ENCODE assay signal across 8 cellular contexts in genomic region chr10:102643346-102644065, GRCh38. TPM values are rescaled to one million over a fixed set of nuclear protein-coding genes. Genes with fewer than 3 reads are reported as not detected.
DNase-seq lines count a peak whose midpoint lies in the region; ATAC-seq, FAIRE-seq and TF ChIP-seq lines count a peak whose summit lies in the region.

No MANE protein-coding gene starts in this region.

- TF ChIP-seq CTCF in K562 (IDR thresholded peaks at IDR 0.05 in 2 of 3, conservative IDR thresholded peaks at IDR 0.05 in 1 of 3; ENCODE audit: insufficient read depth in 2 of 3, low read depth in 1 of 3, low read length in 3 of 3), result no peak
- TF ChIP-seq CTCF in D721Med (IDR thresholded peaks at IDR 0.05; ENCODE audit: insufficient read depth, missing control alignments), result no peak

- no peaks in the 10 kb centered on the region for H3K9me2 ChIP-seq in Karpas-422 (replicated peaks; ENCODE audit: insufficient read depth, low read length)

- H3K27me3 ChIP-seq in Karpas-422 (ENCODE audit: low read length) (no peaks in the 10 kb centered on the region), K562 (ENCODE audit: control insufficient read depth in 2 of 2, insufficient read depth in 2 of 2, low read length in 2 of 2) (no peaks in the 10 kb centered on the region)

- peaks cover 2% of the 10 kb centered on the region for H3K9me1 ChIP-seq in K562 (ENCODE audit: control insufficient read depth, insufficient read depth, low read length)

- H3K27ac ChIP-seq in Karpas-422 (ENCODE audit: low read length) (peak overlapping the region; percentile 98), K562 (ENCODE audit: extremely low read depth, low read depth, low read length) (peak overlapping the region; percentile 89)

- WGBS in K562 (ENCODE audit: insufficient coverage, low coverage, missing lambda C conversion rate), result 0% methylated on average over 4 of the region's 76 CpGs

- peak overlapping the region; percentile 96 for H3K4me2 ChIP-seq in Karpas-422 (ENCODE audit: low read depth, low read length, poor library complexity, severe bottlenecking)
- peak overlapping the region; percentile 87; the same call in 1 of the 2 replicates for H3K4me2 ChIP-seq in K562 (ENCODE audit: insufficient read depth, low read length)

- POLR2A ChIA-PET in K562 (lab: Yijun Ruan, JAX), result interaction anchor here (1.0 to 6.2 kb wide), 2 partner anchors 8 to 15 kb away, joined by 5 to 60 read pairs; no protein-coding TSS in a partner anchor

- peak overlapping the region; percentile 84 for H3K4me3 ChIP-seq in Karpas-422 (ENCODE audit: low read length)
- peak overlapping the region; percentile 78 for H3K4me3 ChIP-seq in K562

- H3K4me1 ChIP-seq in Karpas-422 (ENCODE audit: low read length) (peaks cover 39% of the 10 kb centered on the region), K562 (replicated peaks in 1 of 2; ENCODE audit: control insufficient read depth in 2 of 2, insufficient read depth in 2 of 2, low read length in 2 of 2) (peaks cover 6 to 54% of the 10 kb centered on the region in 2 experiments; a peak in 4 of 5 replicates)

- in situ Hi-C loops in K562 (cut with MboI), result no loop called here

- CTCF ChIA-PET in K562 (lab: Yijun Ruan, JAX; ENCODE audit: low intra/inter-chr PET ratio), result no interaction called here

- TF ChIP-seq POLR2A in K562 (conservative IDR thresholded peaks at IDR 0.05), result no peak

- H4K20me1 ChIP-seq in Karpas-422 (ENCODE audit: insufficient read depth, low read depth, low read length) (peaks cover 12% of the 10 kb centered on the region; the same call in 1 of the 2 replicates), K562 (replicated peaks; ENCODE audit: control insufficient read depth, insufficient read depth, low read length) (0 out of 2 replicates have a peak, but pooled peaks cover 4% of the 10 kb centered on the region)

- H3K9ac ChIP-seq in Karpas-422 (ENCODE audit: low read length) (peak overlapping the region; percentile 94), K562 (ENCODE audit: insufficient read depth in 1 of 2, low read depth in 2 of 2, low read length in 2 of 2) (peak overlapping the region; percentile 80 to 98; a peak in 3 of 4 replicates)

- peak; percentile 13; the same call in 2 of the 3 replicates for ATAC-seq in K562

- peaks cover 50% of the 10 kb centered on the region for H3K79me2 ChIP-seq in Karpas-422 (ENCODE audit: low read length)
- peaks cover 56% of the 10 kb centered on the region for H3K79me2 ChIP-seq in K562 (ENCODE audit: control insufficient read depth, insufficient read depth, low read length)

- no peak for TF ChIP-seq RAD21 in K562 (CRISPR knock-in tag; conservative IDR thresholded peaks at IDR 0.05 in 1 of 2, IDR thresholded peaks at IDR 0.05 in 1 of 2)

- no TSS peak for BruUV-seq in K562 (replicated peaks; lab: Mats Ljungman, UMichigan)

- FAIRE-seq in K562 (lab: Jason Lieb, UNC) (peak; percentile 48), D721Med (lab: Jason Lieb, UNC) (no peak)

- H3K9me3 ChIP-seq in Karpas-422 (ENCODE audit: low read length) (no peaks in the 10 kb centered on the region), K562 (replicated peaks; ENCODE audit: control insufficient read depth, insufficient read depth, low read depth, low read length) (no peaks in the 10 kb centered on the region)

- no peak overlapping the region for H2AFZ ChIP-seq in Karpas-422 (ENCODE audit: low read length)
- H2AFZ ChIP-seq in K562 (ENCODE audit: low read depth, low read length), result no peak overlapping the region

- no peak for TF ChIP-seq EP300 in K562 (IDR thresholded peaks at IDR 0.05; ENCODE audit: low read length)

- intact Hi-C loops in K562 (cut with micrococcal nuclease), result loop anchor here (5.0 kb wide), 1 partner anchor 36 kb away; no protein-coding TSS in a partner anchor

- peak; percentile 74 for DNase-seq in GF-D8 (lab: John Stamatoyannopoulos, UW)
- DNase-seq in Karpas-422, result peak; percentile 82
- DNase-seq in SKM-1 treated with dmso at 0.1 percent for 144 hours (lab: John Stamatoyannopoulos, UW; ENCODE audit: unreplicated experiment), result peak; percentile 70
- peak; percentile 29 to 72 (median 44) for DNase-seq in K562 (ENCODE audit: extremely low read depth in 1 of 4, low spot score in 3 of 4)
- DNase-seq in hypothalamus (lab: John Stamatoyannopoulos, UW), result peak in 44 of 51 donors; percentile 32 to 93 (median 76)
- DNase-seq in putamen (ENCODE audit: low spot score), result peak; percentile 87
- no peak for DNase-seq in D721Med (ENCODE audit: insufficient read length, low spot score)
- no peak for DNase-seq in OCI-M2 (lab: John Stamatoyannopoulos, UW; ENCODE audit: unreplicated experiment)

- H3K36me3 ChIP-seq in Karpas-422 (ENCODE audit: insufficient read depth, low read length) (peaks cover 4% of the 10 kb centered on the region), K562 (ENCODE audit: control insufficient read depth, insufficient read depth, low read length) (peaks cover 3% of the 10 kb centered on the region; the same call in 2 of the 3 replicates)

TF ChIP-seq in K562, 482 proteins besides CTCF, POLR2A, EP300 and RAD21 (continues in another document):
- TF ChIP-seq SAFB2 (IDR thresholded peaks at IDR 0.05; ENCODE audit: borderline replicate concordance, low read depth, low read length, severe bottlenecking) (no peak), TCFL5 (CRISPR knock-in tag; conservative IDR thresholded peaks at IDR 0.05) (no peak), GTF2A2 (tag; IDR thresholded peaks at IDR 0.05) (no peak), SIX5 (IDR thresholded peaks at IDR 0.05; ENCODE audit: borderline replicate concordance in 1 of 2, insufficient read depth in 1 of 2, low read depth in 1 of 2, low read length in 2 of 2) (no peak), GTF3C2 (IDR thresholded peaks at IDR 0.05; ENCODE audit: borderline replicate concordance, extremely low read depth, insufficient read length) (no peak), NFXL1 (CRISPR knock-in tag; IDR thresholded peaks at IDR 0.05) (no peak), TAF1 (IDR thresholded peaks at IDR 0.05; ENCODE audit: control insufficient read depth, extremely low read depth, insufficient read depth, low read length, severe bottlenecking) (peak; percentile 64), CC2D1A (IDR thresholded peaks at IDR 0.05) (no peak), SRSF3 (IDR thresholded peaks at IDR 0.05; ENCODE audit: insufficient read depth, low read length) (no peak)
- TF ChIP-seq, protein P1, sequence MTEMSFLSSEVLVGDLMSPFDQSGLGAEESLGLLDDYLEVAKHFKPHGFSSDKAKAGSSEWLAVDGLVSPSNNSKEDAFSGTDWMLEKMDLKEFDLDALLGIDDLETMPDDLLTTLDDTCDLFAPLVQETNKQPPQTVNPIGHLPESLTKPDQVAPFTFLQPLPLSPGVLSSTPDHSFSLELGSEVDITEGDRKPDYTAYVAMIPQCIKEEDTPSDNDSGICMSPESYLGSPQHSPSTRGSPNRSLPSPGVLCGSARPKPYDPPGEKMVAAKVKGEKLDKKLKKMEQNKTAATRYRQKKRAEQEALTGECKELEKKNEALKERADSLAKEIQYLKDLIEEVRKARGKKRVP (CRISPR knock-in tag; IDR thresholded peaks at IDR 0.05), result no peak

RNA-seq across cellular contexts. Expression of gene TRIM8, which starts 0.8 kb away (rescaled TPM):
- 94.4 and 111 TPM in 2 replicates for total RNA-seq in Karpas-422 (2014; rRNA removed; shearing (Covaris generic); ENCODE audit: low replicate concordance)
- 16.6 and 38.8 TPM in 2 replicates for total RNA-seq in K562 (2011; cell fraction: chromatin; rRNA removed; ENCODE audit: low replicate concordance)
- total RNA-seq in K562 (2011; cell fraction: nucleolus; rRNA removed), result 21.6 and 25.2 TPM in 2 replicates
- 17.2 and 24.7 TPM in 2 replicates for total RNA-seq in K562 (2011; cell fraction: nucleoplasm; rRNA removed)
- total RNA-seq in K562 (2014; rRNA removed) (13.4 and 14.1 TPM in 2 replicates), K562 (2014; rRNA removed; fragmentation: Illumina TruSeq; extraction: Trizol) (7.3 and 7.5 TPM in 2 replicates), K562 (2015; rRNA removed; fragmentation: Illumina TruSeq; extraction: Trizol) (8.9 and 9.7 TPM in 2 replicates), K562 (2021) (26.0 and 27.2 TPM in 2 replicates)
- polyA plus RNA-seq in K562 (2011; rRNA removed) (9.1 and 11.2 TPM in 2 replicates), K562 (2014; fragmentation: Illumina TruSeq; extraction: Trizol) (11.3 and 21.4 TPM in 2 replicates), K562 (2014; fragmentation: Nextera tagmentation; extraction: Ambion mirVana) (1 to 10 TPM; 1.7 to 3.2 TPM), K562 (2014; rRNA removed) (12.6 and 20.4 TPM in 2 replicates)
- 6.0 and 15.5 TPM in 2 replicates for polyA plus RNA-seq in K562 (2011; cell fraction: cytosol; rRNA removed)
- 13.8 and 26.7 TPM in 2 replicates for polyA plus RNA-seq in K562 (2011; cell fraction: nucleus; rRNA removed)
- polyA plus RNA-seq in K562 (2012), result 23.8 and 28.1 TPM in 2 replicates
- 5.7 and 5.9 TPM in 2 replicates for polyA minus RNA-seq in K562 (2011; rRNA and poly(A)+ RNA removed)
- polyA minus RNA-seq in K562 (2011; cell fraction: cytosol; rRNA and poly(A)+ RNA removed), result 9.7 and 9.8 TPM in 2 replicates
- 9.2 and 11.4 TPM in 2 replicates for polyA minus RNA-seq in K562 (2011; cell fraction: nucleus; rRNA and poly(A)+ RNA removed)

Comparison
In these comparisons a context has a peak if more than half of its experiments do, and no peak if none do; other contexts are left out.
1. DNase-seq: peak in GF-D8 (single experiment), Karpas-422 (single experiment), SKM-1 treated with dmso at 0.1 percent for 144 hours (single experiment), K562 (4 of 4), hypothalamus (44 of 51) and putamen (single experiment); none in D721Med (single experiment) and OCI-M2 (single experiment).